23 cellular contexts compared by ENCODE assay signal in genomic region chr3:62793961-62794360, GRCh38.
"Had no signal": no experiment of that assay in that cellular context is flagged by ENCODE, and none has a peak within 500 bp of the region (broad histone marks: within the 10 kb centered on the region; RNA-seq: fewer than 3 reads in every experiment).

No MANE protein-coding gene starts in this region.

- DNase-seq: IMR-90, Karpas-422, KG1, MM.1S, NCI-H1092 treated with DMSO at 0.1 percent for 48 hours, NCI-H1436, NCI-H187, NCI-H2029, NCI-H2081 treated with DMSO at 0.1 percent for 48 hours, NCI-H2171, NCI-H226, NCI-H446, NCI-H510A, NCI-H524 treated with DMSO at 0.1 percent for 48 hours, NCI-H69, NCI-H774, PC-3, SHP77, SK-N-SH, SW 1271 had no signal

- H3K9me3 ChIP-seq: SK-N-SH had no signal

- ATAC-seq: HepG2, Panc1, PC-3 had no signal

- H3K4me2 ChIP-seq: SK-N-SH had no signal

- H3K9me2 ChIP-seq: SK-N-SH had no signal

- H3K27ac ChIP-seq: RWPE1 had no signal
